Comparison of ENCODE assay signal across 8 cellular contexts in genomic region chr4:75916091-75916661, GRCh38. TPM values are rescaled to one million over a fixed set of nuclear protein-coding genes. Genes with fewer than 3 reads are reported as not detected.
DNase-seq lines count a peak whose midpoint lies in the region; ATAC-seq, FAIRE-seq and TF ChIP-seq lines count a peak whose summit lies in the region.

No MANE protein-coding gene starts in this region.

- H3K4me2 ChIP-seq in K562 (ENCODE audit: insufficient read depth, low read length), result no peak overlapping the region

- 0 out of 2 replicates have a peak overlapping the region, but pooled peaks have one; percentile 1 for H2AFZ ChIP-seq in K562 (ENCODE audit: low read depth, low read length)

- H3K4me3 ChIP-seq in AG10803 (ENCODE audit: low read length), result no peak overlapping the region
- no peak overlapping the region for H3K4me3 ChIP-seq in GM06990 (replicated peaks; ENCODE audit: low read depth, low read length)
- H3K4me3 ChIP-seq in K562, result no peak overlapping the region
- H3K4me3 ChIP-seq in stomach, result no peak overlapping the region

- H3K4me1 Mint-ChIP-seq in immature natural killer cell, result no peaks in the 10 kb centered on the region

- H3K36me3 ChIP-seq in GM06990 (ENCODE audit: control insufficient read depth, insufficient read depth, low read length) (peaks cover 7% of the 10 kb centered on the region), K562 (ENCODE audit: control insufficient read depth, insufficient read depth, low read length) (no peaks in the 10 kb centered on the region), stomach (peaks cover 6 to 39% (median 37%) of the 10 kb centered on the region in 4 donors)

- 73% methylated on average over 1 of the region's 1 CpG for WGBS in K562 (ENCODE audit: insufficient coverage, low coverage, missing lambda C conversion rate)
- 6 to 24% (median 16%) methylated on average over 1 of the region's 1 CpG for WGBS in stomach, 5 donors

- H4K20me1 ChIP-seq in K562 (replicated peaks; ENCODE audit: control insufficient read depth, insufficient read depth, low read length), result no peaks in the 10 kb centered on the region

- peaks cover 0 to 2% (median 0%) of the 10 kb centered on the region in 3 donors for H3K27me3 Mint-ChIP-seq in immature natural killer cell (ENCODE audit: low read depth in 3 of 3)

- H3K4me3 Mint-ChIP-seq in immature natural killer cell, result no peak overlapping the region

- no peak for TF ChIP-seq POLR2A in K562 (conservative IDR thresholded peaks at IDR 0.05)
- no peak for TF ChIP-seq POLR2A in stomach (IDR thresholded peaks at IDR 0.05)

- peak; percentile 54 to 76 for TF ChIP-seq RAD21 in K562 (CRISPR knock-in tag; conservative IDR thresholded peaks at IDR 0.05 in 1 of 2, IDR thresholded peaks at IDR 0.05 in 1 of 2)

- no peaks in the 10 kb centered on the region for H3K9me3 ChIP-seq in K562 (replicated peaks; ENCODE audit: control insufficient read depth, insufficient read depth, low read depth, low read length)
- no peaks in the 10 kb centered on the region for H3K9me3 ChIP-seq in stomach

- peak; percentile 72 for ATAC-seq in HG02885 (IDR thresholded peaks at IDR 0.05; ENCODE audit: poor library complexity, unreplicated experiment)
- ATAC-seq in K562, result peak; percentile 92
- ATAC-seq in HG03139 (IDR thresholded peaks at IDR 0.05; ENCODE audit: unreplicated experiment), result no peak

- DNase-seq in AG10803 (ENCODE audit: low read depth), result peak; percentile 48
- no peak for DNase-seq in GM06990 (ENCODE audit: extremely low read depth, insufficient read length)
- peak; percentile 27 for DNase-seq in NOMO-1 treated with DMSO at 0.1 percent for 48 hours (lab: John Stamatoyannopoulos, UW; ENCODE audit: unreplicated experiment)
- peak; percentile 40 to 55 (median 46) for DNase-seq in K562 (ENCODE audit: extremely low read depth in 1 of 4, low spot score in 3 of 4)
- peak; percentile 14 to 34 (median 32) for DNase-seq in immature natural killer cell
- no peak for DNase-seq in stomach

- H3K36me3 Mint-ChIP-seq in immature natural killer cell, result peaks cover 21 to 40% (median 23%) of the 10 kb centered on the region in 3 donors

- CTCF ChIA-PET in K562 (lab: Yijun Ruan, JAX; ENCODE audit: low intra/inter-chr PET ratio), result interaction anchor here (0.6 to 0.7 kb wide), 2 partner anchors 151 to 232 kb away, joined by 3 to 5 read pairs; partner anchors contain the start of gene NUP54

- FAIRE-seq in K562 (lab: Jason Lieb, UNC), result peak; percentile 93

- no TSS peak for BruUV-seq in K562 (replicated peaks; lab: Mats Ljungman, UMichigan)

- TF ChIP-seq CTCF in AG10803 (conservative IDR thresholded peaks at IDR 0.05; ENCODE audit: low read length) (peak; percentile 92), GM06990 (IDR thresholded peaks at IDR 0.05; ENCODE audit: insufficient read depth, low read length, poor library complexity, severe bottlenecking) (peak; percentile 79), K562 (IDR thresholded peaks at IDR 0.05 in 2 of 3, conservative IDR thresholded peaks at IDR 0.05 in 1 of 3; ENCODE audit: insufficient read depth in 2 of 3, low read depth in 1 of 3, low read length in 3 of 3) (peak; percentile 71 to 85 (median 79)), stomach (IDR thresholded peaks at IDR 0.05) (peak in 5 of 7 experiments; percentile 53 to 78 (median 71))

- no peak for TF ChIP-seq EP300 in K562 (IDR thresholded peaks at IDR 0.05; ENCODE audit: low read length)
- TF ChIP-seq EP300 in stomach (IDR thresholded peaks at IDR 0.05), result no peak

- H3K9me1 ChIP-seq in K562 (ENCODE audit: control insufficient read depth, insufficient read depth, low read length), result no peaks in the 10 kb centered on the region

- in situ Hi-C loops in K562 (cut with MboI), result no loop called here

- intact Hi-C loops in K562 (cut with micrococcal nuclease), result loop anchor here (5.0 kb wide), 2 partner anchors 76 to 151 kb away; partner anchors contain the start of gene SDAD1
- intact Hi-C loops in stomach (cut with DNase I; ENCODE audit: low total_unique reads), result no loop called here

- H3K27me3 ChIP-seq in GM06990 (replicated peaks; ENCODE audit: control insufficient read depth, insufficient read depth, low read length) (no peaks in the 10 kb centered on the region), K562 (ENCODE audit: control insufficient read depth in 2 of 2, insufficient read depth in 2 of 2, low read length in 2 of 2) (no peaks in the 10 kb centered on the region), stomach (no peaks in the 10 kb centered on the region)

- H3K79me2 ChIP-seq in K562 (ENCODE audit: control insufficient read depth, insufficient read depth, low read length), result no peaks in the 10 kb centered on the region

- no peak overlapping the region for H3K27ac Mint-ChIP-seq in immature natural killer cell

- POLR2A ChIA-PET in K562 (lab: Yijun Ruan, JAX), result no interaction called here

- H3K27ac ChIP-seq in K562 (ENCODE audit: extremely low read depth, low read depth, low read length) (no peak overlapping the region), stomach (peak overlapping the region in 3 of 5 donors; percentile 2 to 58 (median 9))

- H3K9me3 Mint-ChIP-seq in immature natural killer cell, result no peaks in the 10 kb centered on the region

- H3K9ac ChIP-seq in K562 (ENCODE audit: insufficient read depth in 1 of 2, low read depth in 2 of 2, low read length in 2 of 2), result no peak overlapping the region

- H3K4me1 ChIP-seq in K562 (replicated peaks in 1 of 2; ENCODE audit: control insufficient read depth in 2 of 2, insufficient read depth in 2 of 2, low read length in 2 of 2) (no peaks in the 10 kb centered on the region), stomach (peaks cover 4 to 26% (median 10%) of the 10 kb centered on the region in 4 donors)

TF ChIP-seq in K562, 482 proteins besides CTCF, POLR2A, EP300 and RAD21 (continues in another document):
- TF ChIP-seq GABPB2 (CRISPR knock-in tag; conservative IDR thresholded peaks at IDR 0.05) (no peak), MBD2 (IDR thresholded peaks at IDR 0.05; ENCODE audit: borderline replicate concordance, low read depth) (no peak), PKNOX1 (IDR thresholded peaks at IDR 0.05) (no peak), RCOR1 (IDR thresholded peaks at IDR 0.05; ENCODE audit: borderline replicate concordance in 1 of 2, low read depth in 2 of 2, low read length in 2 of 2) (0 out of 4 replicates have a peak, but pooled peaks of 1 of the 2 experiments have one; percentile 25)

RNA-seq across cellular contexts. Expression of gene PPEF2, which starts 13.9 kb away (rescaled TPM):
- not detected in 2 replicates for total RNA-seq in K562 (2011; cell fraction: chromatin; rRNA removed; ENCODE audit: low replicate concordance)
- total RNA-seq in K562 (2011; cell fraction: nucleolus; rRNA removed), result not detected in 2 replicates
- not detected in 2 replicates for total RNA-seq in K562 (2011; cell fraction: nucleoplasm; rRNA removed)
- total RNA-seq in K562 (2014; rRNA removed) (not detected in 2 replicates), K562 (2014; rRNA removed; fragmentation: Illumina TruSeq; extraction: Trizol) (not detected in 2 replicates), K562 (2015; rRNA removed; fragmentation: Illumina TruSeq; extraction: Trizol) (not detected in 2 replicates), K562 (2021) (not detected in 2 replicates), stomach (not detected)
- polyA plus RNA-seq in K562 (2011; rRNA removed) (not detected in 2 replicates), K562 (2014; fragmentation: Illumina TruSeq; extraction: Trizol) (not detected in 2 replicates), K562 (2014; fragmentation: Nextera tagmentation; extraction: Ambion mirVana) (not detected), K562 (2014; rRNA removed) (not detected in 2 replicates), immature natural killer cell (not detected), stomach (not detected)
- not detected in 2 replicates for polyA plus RNA-seq in K562 (2011; cell fraction: cytosol; rRNA removed)
- polyA plus RNA-seq in K562 (2011; cell fraction: nucleus; rRNA removed), result 0.04 TPM in 1 of 2 replicates, not detected in the other
- not detected in 2 replicates for polyA plus RNA-seq in K562 (2012)
- not detected in 2 replicates for polyA minus RNA-seq in K562 (2011; rRNA and poly(A)+ RNA removed)
- not detected in 2 replicates for polyA minus RNA-seq in K562 (2011; cell fraction: cytosol; rRNA and poly(A)+ RNA removed)
- polyA minus RNA-seq in K562 (2011; cell fraction: nucleus; rRNA and poly(A)+ RNA removed), result not detected in 2 replicates

RNA-seq across cellular contexts. Expression of gene NAAA, which starts 24.6 kb away (rescaled TPM):
- total RNA-seq in K562 (2011; cell fraction: chromatin; rRNA removed; ENCODE audit: low replicate concordance), result 9.4 and 13.7 TPM in 2 replicates
- total RNA-seq in K562 (2011; cell fraction: nucleolus; rRNA removed), result 16.6 and 18.8 TPM in 2 replicates
- total RNA-seq in K562 (2011; cell fraction: nucleoplasm; rRNA removed), result 16.1 and 20.8 TPM in 2 replicates
- total RNA-seq in K562 (2014; rRNA removed), result 6.8 and 10.3 TPM in 2 replicates
- 5.1 and 5.2 TPM in 2 replicates for total RNA-seq in K562 (2014; rRNA removed; fragmentation: Illumina TruSeq; extraction: Trizol)
- total RNA-seq in K562 (2015; rRNA removed; fragmentation: Illumina TruSeq; extraction: Trizol), result 6.6 and 6.7 TPM in 2 replicates
- total RNA-seq in K562 (2021), result 5.4 and 7.5 TPM in 2 replicates
- 6.0 and 7.9 TPM in 2 replicates for polyA plus RNA-seq in K562 (2011; rRNA removed)
- polyA plus RNA-seq in K562 (2011; cell fraction: cytosol; rRNA removed), result 5.6 and 13.1 TPM in 2 replicates
- 5.7 and 6.9 TPM in 2 replicates for polyA plus RNA-seq in K562 (2011; cell fraction: nucleus; rRNA removed)
- 5.4 and 7.8 TPM in 2 replicates for polyA plus RNA-seq in K562 (2012)
- polyA plus RNA-seq in K562 (2014; fragmentation: Illumina TruSeq; extraction: Trizol), result 5.9 and 6.4 TPM in 2 replicates
- 1 to 10 TPM; 1.3 to 1.9 TPM for polyA plus RNA-seq in K562 (2014; fragmentation: Nextera tagmentation; extraction: Ambion mirVana)
- 7.3 and 9.4 TPM in 2 replicates for polyA plus RNA-seq in K562 (2014; rRNA removed)
- polyA minus RNA-seq in K562 (2011; rRNA and poly(A)+ RNA removed), result 5.9 and 6.8 TPM in 2 replicates
- 3.4 and 7.4 TPM in 2 replicates for polyA minus RNA-seq in K562 (2011; cell fraction: cytosol; rRNA and poly(A)+ RNA removed)
- 4.6 and 6.4 TPM in 2 replicates for polyA minus RNA-seq in K562 (2011; cell fraction: nucleus; rRNA and poly(A)+ RNA removed)
- polyA plus RNA-seq in immature natural killer cell, result 10 to 100 TPM; 56.4 to 77.6 (median 73.2) TPM
- total RNA-seq in stomach, result 10 to 100 TPM in 3 of 5 donors, 1 to 10 TPM in 1, under 1 TPM in 1; 0.58 to 42.5 (median 20.2) TPM
- 10 to 100 TPM in 1 of 3 donors, 1 to 10 TPM in 2; 7.1 to 12.8 (median 8.3) TPM for polyA plus RNA-seq in stomach

Comparison
In these comparisons a context has a peak if more than half of its experiments do, and no peak if none do; other contexts are left out.
1. DNase-seq: peak in AG10803 (single experiment), NOMO-1 treated with DMSO at 0.1 percent for 48 hours (single experiment), K562 (4 of 4) and immature natural killer cell (3 of 3); none in GM06990 (single experiment) and stomach (single experiment).
2. RNA of gene NAAA, which starts 24.6 kb away (polyA plus RNA-seq): 56.4 to 77.6 TPM in immature natural killer cell; 7.1 to 12.8 TPM in stomach and 1.3 to 13.1 TPM in K562; every median in the first group is over 4 times any median in the second.
3. Peak in every context shown above with its lines, with median percentiles within 50 percentile points of each other: CTCF ChIP-seq.